ENCODE assay signal across 32 cellular contexts in the genomic region with DNA sequence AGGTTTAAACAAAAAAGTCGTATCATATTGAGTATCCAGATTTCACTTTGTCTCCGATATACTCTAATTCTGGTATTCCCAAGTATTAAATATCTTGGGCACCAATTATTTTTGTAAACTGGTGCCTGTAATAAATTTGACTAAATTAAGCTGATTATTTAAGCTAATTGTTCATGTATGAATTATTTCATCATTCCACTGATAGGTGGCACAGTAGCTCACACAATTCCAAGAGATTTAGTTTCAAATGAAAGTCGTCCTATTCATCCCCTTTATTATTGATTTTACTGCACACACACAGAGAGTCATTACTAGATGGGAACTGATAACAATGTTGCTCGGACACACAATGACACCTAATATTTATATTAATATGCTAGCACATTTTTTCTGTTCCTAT.
"Had no signal": no experiment of that assay in that cellular context is flagged by ENCODE, and none has a peak within 500 bp of the region (broad histone marks: within the 10 kb centered on the region; RNA-seq: fewer than 3 reads in every experiment).

No MANE protein-coding gene starts in this region.

- H3K9me3 Mint-ChIP-seq: activated naive CD8-positive, alpha-beta T cell treated with anti-CD3 and anti-CD28 coated beads for 36 hours; dendritic cell treated with granulocyte-macrophage colony-stimulating factor and Interleukin-4, amounts not matched to agents 40 ng/mL and 50 ng/mL, for 4 days; mesothelial cell of epicardium; stimulated activated naive CD8-positive, alpha-beta T cell treated with anti-CD3 and anti-CD28 coated beads, Interleukin-15, Interleukin-2, amounts not matched to agents 100 ng/mL and 50 ng/mL, for 24 hours; T-helper 2 cell treated with Interferon-gamma antibody and Interleukin-4, amounts not matched to agents 5 μg/mL and 100 μg/mL, for 36 hours had no signal

- H3K36me3 Mint-ChIP-seq: activated naive CD8-positive, alpha-beta T cell treated with anti-CD3 and anti-CD28 coated beads for 36 hours; mesothelial cell of epicardium; naive B cell; stimulated activated effector memory CD8-positive, alpha-beta T cell treated with anti-CD3 and anti-CD28 coated beads, Interleukin-12 subunit alpha, Interleukin-12 subunit beta, amount 100 ng/mL, for 72 hours had no signal

- H3K4me1 ChIP-seq: adrenal gland, ascending aorta, esophagus muscularis mucosa, gastrocnemius medialis, prostate gland, upper lobe of left lung, vagina had no signal

- H3K9me3 ChIP-seq: adrenal gland, ascending aorta, esophagus muscularis mucosa, gastrocnemius medialis, neutrophil, prostate gland, upper lobe of left lung, vagina had no signal

- H3K27me3 ChIP-seq: ascending aorta, brain microvascular endothelial cell, esophagus muscularis mucosa, gastrocnemius medialis, hepatocyte, neutrophil, upper lobe of left lung, vagina had no signal

- H3K4me3 Mint-ChIP-seq: activated CD4-positive, alpha-beta T cell treated with anti-CD3 and anti-CD28 coated beads for 36 hours; activated naive CD4-positive, alpha-beta T cell treated with anti-CD3 and anti-CD28 coated beads for 36 hours; activated naive CD8-positive, alpha-beta T cell treated with anti-CD3 and anti-CD28 coated beads for 36 hours; dendritic cell treated with granulocyte-macrophage colony-stimulating factor and Interleukin-4, amounts not matched to agents 40 ng/mL and 50 ng/mL, for 4 days; endodermal cell; mesothelial cell of epicardium; naive B cell; nephron progenitor cell; stimulated activated effector memory CD8-positive, alpha-beta T cell treated with anti-CD3 and anti-CD28 coated beads, Interleukin-12 subunit alpha, Interleukin-12 subunit beta, amount 100 ng/mL, for 72 hours; stimulated activated naive CD8-positive, alpha-beta T cell treated with anti-CD3 and anti-CD28 coated beads, Interleukin-15, Interleukin-2, amounts not matched to agents 100 ng/mL and 50 ng/mL, for 24 hours; T-helper 2 cell treated with Interferon-gamma antibody and Interleukin-4, amounts not matched to agents 5 μg/mL and 100 μg/mL, for 36 hours had no signal

- H3K27ac Mint-ChIP-seq: activated CD4-positive, alpha-beta T cell treated with anti-CD3 and anti-CD28 coated beads for 36 hours; activated naive CD4-positive, alpha-beta T cell treated with anti-CD3 and anti-CD28 coated beads for 36 hours; activated naive CD8-positive, alpha-beta T cell treated with anti-CD3 and anti-CD28 coated beads for 36 hours; dendritic cell treated with granulocyte-macrophage colony-stimulating factor and Interleukin-4, amounts not matched to agents 40 ng/mL and 50 ng/mL, for 4 days; endodermal cell; mesothelial cell of epicardium; naive B cell; stimulated activated effector memory CD8-positive, alpha-beta T cell treated with anti-CD3 and anti-CD28 coated beads, Interleukin-12 subunit alpha, Interleukin-12 subunit beta, amount 100 ng/mL, for 72 hours; stimulated activated naive CD8-positive, alpha-beta T cell treated with anti-CD3 and anti-CD28 coated beads, Interleukin-15, Interleukin-2, amounts not matched to agents 100 ng/mL and 50 ng/mL, for 24 hours; T-helper 2 cell treated with Interferon-gamma antibody and Interleukin-4, amounts not matched to agents 5 μg/mL and 100 μg/mL, for 36 hours had no signal

- DNase-seq: activated CD4-positive, alpha-beta T cell treated with anti-CD3 and anti-CD28 coated beads for 36 hours; activated CD4-positive, CD25-positive, alpha-beta regulatory T cell; activated effector memory CD4-positive, alpha-beta T cell treated with anti-CD3 and anti-CD28 coated beads, Interleukin-2, amount 50 U/mL, for 16 hours; activated naive CD4-positive, alpha-beta T cell treated with anti-CD3 and anti-CD28 coated beads for 36 hours; activated naive CD8-positive, alpha-beta T cell treated with anti-CD3 and anti-CD28 coated beads for 36 hours; adrenal gland; brain microvascular endothelial cell; caudate nucleus; endodermal cell; gastrocnemius medialis; islet precursor cell; left cardiac atrium; left ventricle myocardium superior; naive B cell; nephron progenitor cell; retina; small intestine; stimulated activated CD4-positive, alpha-beta T cell treated with anti-CD3 and anti-CD28 coated beads, Interleukin-4, amount 100 ng/mL, for 24 hours; T-helper 1 cell; upper lobe of left lung had no signal

- H3K4me2 ChIP-seq: hepatocyte had no signal

- H2AFZ ChIP-seq: hepatocyte had no signal

- H3K4me3 ChIP-seq: adrenal gland, ascending aorta, esophagus muscularis mucosa, gastrocnemius medialis, hepatocyte, prostate gland, upper lobe of left lung, vagina had no signal

- H3K4me1 Mint-ChIP-seq: activated CD4-positive, alpha-beta T cell treated with anti-CD3 and anti-CD28 coated beads for 36 hours; activated naive CD8-positive, alpha-beta T cell treated with anti-CD3 and anti-CD28 coated beads for 36 hours; endodermal cell; naive B cell; nephron progenitor cell; stimulated activated effector memory CD8-positive, alpha-beta T cell treated with anti-CD3 and anti-CD28 coated beads, Interleukin-12 subunit alpha, Interleukin-12 subunit beta, amount 100 ng/mL, for 72 hours had no signal

- H3K36me3 ChIP-seq: adrenal gland, ascending aorta, brain microvascular endothelial cell, esophagus muscularis mucosa, gastrocnemius medialis, neutrophil, prostate gland, upper lobe of left lung, vagina had no signal

- H3K27ac ChIP-seq: adrenal gland, ascending aorta, brain microvascular endothelial cell, esophagus muscularis mucosa, gastrocnemius medialis, hepatocyte, neutrophil, prostate gland, upper lobe of left lung, vagina had no signal

- H3K79me2 ChIP-seq: hepatocyte had no signal

- H3K27me3 Mint-ChIP-seq: activated CD4-positive, alpha-beta T cell treated with anti-CD3 and anti-CD28 coated beads for 36 hours; activated naive CD8-positive, alpha-beta T cell treated with anti-CD3 and anti-CD28 coated beads for 36 hours; dendritic cell treated with granulocyte-macrophage colony-stimulating factor and Interleukin-4, amounts not matched to agents 40 ng/mL and 50 ng/mL, for 4 days; naive B cell; stimulated activated naive CD8-positive, alpha-beta T cell treated with anti-CD3 and anti-CD28 coated beads, Interleukin-15, Interleukin-2, amounts not matched to agents 100 ng/mL and 50 ng/mL, for 24 hours had no signal

- ATAC-seq: activated CD4-positive, alpha-beta T cell treated with anti-CD3 and anti-CD28 coated beads for 36 hours; gastrocnemius medialis; left cardiac atrium; left ventricle myocardium superior; sciatic nerve; stimulated activated effector memory CD8-positive, alpha-beta T cell treated with anti-CD3 and anti-CD28 coated beads, Interleukin-12 subunit alpha, Interleukin-12 subunit beta, amount 100 ng/mL, for 72 hours had no signal

- FAIRE-seq: small intestine had no signal
